ENCODE assay signal across 1 cellular context in genomic region chr9:137276757-137277328, GRCh38.
TF ChIP-seq lines count a peak whose summit lies in the region.

No MANE protein-coding gene starts in this region.

TF ChIP-seq in GM12878, 131 proteins besides CTCF, POLR2A, EP300 and RAD21:
- peak; percentile 41 to 64; a peak in 2 of 4 replicates for TF ChIP-seq BHLHE40 (IDR thresholded peaks at IDR 0.05; ENCODE audit: borderline replicate concordance in 1 of 2, low read depth in 2 of 2, low read length in 1 of 2)
- no peak for TF ChIP-seq SUZ12 (IDR thresholded peaks at IDR 0.05; ENCODE audit: unreplicated experiment)
- TF ChIP-seq KAT2A (conservative IDR thresholded peaks at IDR 0.05; ENCODE audit: control insufficient read depth, low read depth, low read length): no peak
- 0 out of 2 replicates have a peak, but pooled peaks have one; percentile 7 for TF ChIP-seq POLR2AphosphoS2 (IDR thresholded peaks at IDR 0.05; ENCODE audit: low read depth, low read length)
- TF ChIP-seq RAD51 (IDR thresholded peaks at IDR 0.05): peak; percentile 32; the same call in 1 of the 2 replicates
TF ChIP-seq in GM12878: peak in this region for 3.
